10 cellular contexts compared by ENCODE assay signal in the genomic region with DNA sequence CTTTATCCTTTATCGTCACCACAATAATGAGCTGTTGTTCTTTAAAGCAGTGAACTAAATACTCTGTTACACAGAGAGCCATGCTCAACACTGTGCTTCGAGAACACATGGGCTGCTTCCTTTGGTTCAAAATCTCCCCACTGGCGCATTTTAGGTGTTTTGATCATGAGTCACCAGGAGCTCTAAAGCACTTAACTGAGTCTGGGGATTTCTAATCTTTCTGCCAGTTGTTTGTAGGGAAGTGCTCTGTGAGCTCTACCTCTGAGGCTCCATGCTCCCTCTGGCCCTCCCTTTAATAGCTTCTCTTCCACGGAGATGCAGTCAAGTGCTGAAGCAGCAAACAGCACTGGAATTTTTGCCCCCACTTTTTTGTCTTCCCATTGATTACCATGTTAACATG. TPM values are rescaled to one million over a fixed set of nuclear protein-coding genes. Genes with fewer than 3 reads are reported as not detected.
A peak's percentile ranks its signal among the peaks of the same experiment; 100 is the strongest.
DNase-seq lines count a peak whose midpoint lies in the region; ATAC-seq and TF ChIP-seq lines count a peak whose summit lies in the region.
"Had no signal": no experiment of that assay in that cellular context is flagged by ENCODE, and none has a peak within 500 bp of the region (broad histone marks: within the 10 kb centered on the region; RNA-seq: fewer than 3 reads in every experiment).

No MANE protein-coding gene starts in this region.

- intact Hi-C loops in naive thymus-derived CD4-positive, alpha-beta T cell (cut with micrococcal nuclease), result loop anchor here in 1 of 2 donors (10.0 kb wide), 1 partner anchor 1881 kb away; a partner anchor contains a TSS

- peaks cover 17 to 69% (median 65%) of the 10 kb centered on the region in 7 donors for H3K4me1 Mint-ChIP-seq in naive thymus-derived CD4-positive, alpha-beta T cell
- H3K4me1 Mint-ChIP-seq in nephron progenitor cell (peaks cover 7% of the 10 kb centered on the region), type B pancreatic cell (ENCODE audit: unreplicated experiment) (no peaks in the 10 kb centered on the region)

- POLR2A ChIA-PET in naive thymus-derived CD4-positive, alpha-beta T cell (lab: Charles Lee), result interaction anchor here (0.9 to 2.0 kb wide), 10 partner anchors 8 to 85 kb away, joined by 3 to 7 read pairs (median 4); a partner anchor contains a TSS

- H3K27ac ChIP-seq in naive thymus-derived CD4-positive, alpha-beta T cell (ENCODE audit: low read depth, low read length), result peak overlapping the region; percentile 42
- H3K27ac ChIP-seq: KMS-11 had no signal

- H3K27me3 Mint-ChIP-seq in naive thymus-derived CD4-positive, alpha-beta T cell, result no peaks in the 10 kb centered on the region
- H3K27me3 Mint-ChIP-seq in nephron progenitor cell (ENCODE audit: low read depth, poor library complexity) (peaks cover 6% of the 10 kb centered on the region), type B pancreatic cell (no peaks in the 10 kb centered on the region)

- no peaks in the 10 kb centered on the region for H3K9me3 Mint-ChIP-seq in naive thymus-derived CD4-positive, alpha-beta T cell
- H3K9me3 Mint-ChIP-seq in nephron progenitor cell (no peaks in the 10 kb centered on the region), type B pancreatic cell (no peaks in the 10 kb centered on the region)

- TF ChIP-seq CTCF in cardiac fibroblast (IDR thresholded peaks at IDR 0.05; ENCODE audit: low read depth, low read length) (no peak), nephron progenitor cell (IDR thresholded peaks at IDR 0.05) (no peak), type B pancreatic cell (conservative IDR thresholded peaks at IDR 0.05) (no peak)

- H3K9me3 ChIP-seq in naive thymus-derived CD4-positive, alpha-beta T cell (ENCODE audit: control insufficient read depth in 2 of 3, low read length in 3 of 3), result no peaks in the 10 kb centered on the region

- H3K4me3 Mint-ChIP-seq in naive thymus-derived CD4-positive, alpha-beta T cell, result peak overlapping the region in 1 of 10 donors; percentile 10
- H3K4me3 Mint-ChIP-seq in nephron progenitor cell (no peak overlapping the region), type B pancreatic cell (no peak overlapping the region)

- H3K36me3 Mint-ChIP-seq in naive thymus-derived CD4-positive, alpha-beta T cell, result peaks cover 29 to 57% (median 51%) of the 10 kb centered on the region in 5 donors
- H3K36me3 Mint-ChIP-seq in nephron progenitor cell (ENCODE audit: low read depth) (no peaks in the 10 kb centered on the region), type B pancreatic cell (no peaks in the 10 kb centered on the region)

- no peaks in the 10 kb centered on the region for H3K27me3 ChIP-seq in naive thymus-derived CD4-positive, alpha-beta T cell (ENCODE audit: control insufficient read depth in 2 of 2, insufficient read depth in 2 of 2, low read length in 2 of 2)

- H3K4me1 ChIP-seq in naive thymus-derived CD4-positive, alpha-beta T cell (ENCODE audit: control insufficient read depth in 2 of 2, insufficient read depth in 2 of 2, low read length in 2 of 2), result peaks cover 6 to 17% of the 10 kb centered on the region in 2 donors

- peak overlapping the region; percentile 17 to 98 (median 77) for H3K27ac Mint-ChIP-seq in naive thymus-derived CD4-positive, alpha-beta T cell
- no peak overlapping the region for H3K27ac Mint-ChIP-seq in nephron progenitor cell
- H3K27ac Mint-ChIP-seq in type B pancreatic cell, result no peak overlapping the region

- CTCF ChIA-PET in naive thymus-derived CD4-positive, alpha-beta T cell (lab: Charles Lee), result interaction anchor here (1.1 to 1.5 kb wide), 3 partner anchors 17 to 141 kb away, joined by 3 to 6 read pairs (median 4); a partner anchor contains a TSS

- no peak overlapping the region for H3K4me3 ChIP-seq in cardiac fibroblast (replicated peaks in 1 of 2; ENCODE audit: low read depth in 2 of 2, low read length in 2 of 2)
- H3K4me3 ChIP-seq in naive thymus-derived CD4-positive, alpha-beta T cell (ENCODE audit: low read length), result no peak overlapping the region

- ATAC-seq in naive thymus-derived CD4-positive, alpha-beta T cell, result no peak
- ATAC-seq in HG02678 (IDR thresholded peaks at IDR 0.05; ENCODE audit: unreplicated experiment), result no peak

- H3K36me3 ChIP-seq in naive thymus-derived CD4-positive, alpha-beta T cell (ENCODE audit: control insufficient read depth in 2 of 3, insufficient read depth in 3 of 3, low read length in 3 of 3), result peaks cover 17 to 48% (median 42%) of the 10 kb centered on the region in 3 experiments

- DNase-seq in Daoy (ENCODE audit: low read depth), result peak; percentile 90
- DNase-seq in NCI-H226, result peak; percentile 91
- DNase-seq in cardiac fibroblast (ENCODE audit: low read depth in 2 of 2), result peak; percentile 80 to 90
- DNase-seq in naive thymus-derived CD4-positive, alpha-beta T cell, result peak in 1 of 9 donors; percentile 44
- no peak for DNase-seq in nephron progenitor cell
- DNase-seq in type B pancreatic cell (ENCODE audit: extremely low spot score, unreplicated experiment), result no peak
- DNase-seq in SW480 (ENCODE audit: low spot score), result no peak
- DNase-seq: hypothalamus had no signal

RNA-seq across cellular contexts. Expression of a gene that starts 17.0 kb away (rescaled TPM):
- total RNA-seq in Daoy (2014; rRNA removed; shearing (Covaris generic)), result 72.8 and 82.6 TPM in 2 replicates
- total RNA-seq in naive thymus-derived CD4-positive, alpha-beta T cell, result 100 to 1,000 TPM in 2 of 5 experiments, 10 to 100 TPM in 3; 42.5 to 158 (median 97.2) TPM
- polyA plus RNA-seq in naive thymus-derived CD4-positive, alpha-beta T cell, result 100 to 1,000 TPM in 1 of 2 donors, 10 to 100 TPM in 1; 11.1 to 161 TPM
- total RNA-seq in type B pancreatic cell (ENCODE audit: low replicate concordance), result 0.86 and 1.5 TPM in 2 replicates

RNA-seq across cellular contexts. Expression of a gene that starts 42.5 kb away (rescaled TPM):
- total RNA-seq in Daoy (2014; rRNA removed; shearing (Covaris generic)), result 12.7 and 20.1 TPM in 2 replicates
- 100 to 1,000 TPM in 1 of 5 experiments, 10 to 100 TPM in 4; 82.4 to 109 (median 88.8) TPM for total RNA-seq in naive thymus-derived CD4-positive, alpha-beta T cell
- 10 to 100 TPM; 53.2 to 54.5 TPM for polyA plus RNA-seq in naive thymus-derived CD4-positive, alpha-beta T cell
- 20.9 and 38.1 TPM in 2 replicates for total RNA-seq in type B pancreatic cell (ENCODE audit: low replicate concordance)

Comparison
In these comparisons a context has a peak if more than half of its experiments do, and no peak if none do; other contexts are left out.
1. DNase-seq: peak in Daoy (single experiment), NCI-H226 (single experiment) and cardiac fibroblast (2 of 2); none in nephron progenitor cell (single experiment), type B pancreatic cell (single experiment) and SW480 (single experiment).
2. H3K27ac Mint-ChIP-seq: peak in naive thymus-derived CD4-positive, alpha-beta T cell (9 of 9); none in nephron progenitor cell (single experiment) and type B pancreatic cell (single experiment).
3. RNA of a gene that starts 17.0 kb away (total RNA-seq): 42.5 to 158 TPM in naive thymus-derived CD4-positive, alpha-beta T cell and 72.8 to 82.6 TPM in Daoy; 0.86 to 1.5 TPM in type B pancreatic cell; every median in the first group is over 10 times any median in the second.